ENCODE assay signal across 1 cellular context in the genomic region with DNA sequence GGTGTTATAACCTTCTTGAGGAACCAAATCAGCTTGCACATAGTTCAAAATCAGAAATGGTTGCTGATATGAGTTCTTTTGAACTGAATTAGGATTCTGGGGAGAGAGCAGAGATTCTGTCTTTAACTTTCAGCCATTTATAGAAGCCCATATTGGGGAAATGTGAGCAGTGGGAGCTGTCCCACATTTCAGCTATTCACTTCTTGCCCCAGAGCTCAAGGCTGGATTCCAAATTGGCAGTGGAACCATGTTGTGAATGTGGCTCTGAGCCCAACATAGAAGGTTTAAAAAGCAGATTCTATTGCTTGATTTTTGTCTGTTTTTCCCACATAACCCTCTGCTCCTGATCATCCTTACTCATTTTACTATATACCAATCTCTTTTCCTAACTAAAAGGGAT.
TF ChIP-seq lines count a peak whose summit lies in the region.

No MANE protein-coding gene starts in this region.

TF ChIP-seq in SK-N-SH treated with all-trans-retinoic acid at 6 μM for 48 hours, 23 proteins besides CTCF, POLR2A, EP300 and RAD21 (continued from another document):
- TF ChIP-seq, protein P1, sequence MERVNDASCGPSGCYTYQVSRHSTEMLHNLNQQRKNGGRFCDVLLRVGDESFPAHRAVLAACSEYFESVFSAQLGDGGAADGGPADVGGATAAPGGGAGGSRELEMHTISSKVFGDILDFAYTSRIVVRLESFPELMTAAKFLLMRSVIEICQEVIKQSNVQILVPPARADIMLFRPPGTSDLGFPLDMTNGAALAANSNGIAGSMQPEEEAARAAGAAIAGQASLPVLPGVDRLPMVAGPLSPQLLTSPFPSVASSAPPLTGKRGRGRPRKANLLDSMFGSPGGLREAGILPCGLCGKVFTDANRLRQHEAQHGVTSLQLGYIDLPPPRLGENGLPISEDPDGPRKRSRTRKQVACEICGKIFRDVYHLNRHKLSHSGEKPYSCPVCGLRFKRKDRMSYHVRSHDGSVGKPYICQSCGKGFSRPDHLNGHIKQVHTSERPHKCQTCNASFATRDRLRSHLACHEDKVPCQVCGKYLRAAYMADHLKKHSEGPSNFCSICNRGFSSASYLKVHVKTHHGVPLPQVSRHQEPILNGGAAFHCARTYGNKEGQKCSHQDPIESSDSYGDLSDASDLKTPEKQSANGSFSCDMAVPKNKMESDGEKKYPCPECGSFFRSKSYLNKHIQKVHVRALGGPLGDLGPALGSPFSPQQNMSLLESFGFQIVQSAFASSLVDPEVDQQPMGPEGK (CRISPR knock-in tag; IDR thresholded peaks at IDR 0.05; ENCODE audit: borderline replicate concordance): no peak
